Comparison of ENCODE assay signal across 8 cellular contexts in the genomic region with DNA sequence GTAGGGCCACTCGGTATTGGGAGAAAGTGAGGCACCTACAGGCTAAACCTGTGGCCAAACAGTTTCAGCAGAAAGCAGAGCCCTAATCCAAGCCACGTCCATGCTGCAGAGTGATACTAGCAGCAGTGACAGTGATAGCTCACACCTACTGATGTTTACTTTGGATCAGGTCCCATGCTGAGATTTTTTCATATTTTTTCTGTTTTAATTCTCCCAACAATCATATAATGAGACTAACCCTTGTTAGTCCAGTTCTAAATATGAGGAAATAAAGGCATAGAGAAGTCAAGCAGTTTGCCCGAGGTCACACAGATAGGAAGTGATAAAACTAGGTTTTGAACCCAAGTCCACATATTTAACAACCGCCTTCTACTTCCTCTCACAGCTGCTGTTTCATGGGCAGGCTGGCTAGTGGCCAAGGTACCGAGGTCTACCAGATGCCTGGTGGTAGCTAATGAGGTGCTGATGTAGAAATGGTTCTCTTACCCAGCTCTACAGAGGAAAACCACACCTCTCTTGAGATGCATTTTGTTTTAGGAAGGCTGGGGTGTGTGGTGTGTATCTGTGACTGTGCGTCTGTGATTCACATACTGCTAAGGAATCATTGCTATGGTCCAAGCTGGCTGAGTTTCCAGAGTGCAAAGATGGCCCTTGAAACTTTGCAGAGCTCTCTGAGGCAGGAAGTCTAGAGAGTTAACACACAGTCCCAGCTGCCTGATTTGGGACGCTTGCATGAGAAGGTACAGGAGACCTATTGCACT.
DNase-seq lines count a peak whose midpoint lies in the region; ATAC-seq lines count a peak whose summit lies in the region.

No MANE protein-coding gene starts in this region.

- H3K4me3 ChIP-seq in skeletal muscle cell (ENCODE audit: low read depth, low read length): no peak overlapping the region

- DNase-seq in DMS79 (lab: John Stamatoyannopoulos, UW) (peak; percentile 15), NOMO-1 treated with DMSO at 0.1 percent for 48 hours (lab: John Stamatoyannopoulos, UW; ENCODE audit: unreplicated experiment) (peak; percentile 84), dermis microvascular lymphatic vessel endothelial cell (ENCODE audit: low read depth in 2 of 2) (peak; percentile 85 to 90), skeletal muscle cell (ENCODE audit: low read depth) (peak; percentile 67), NCI-H2227 (lab: John Stamatoyannopoulos, UW; ENCODE audit: unreplicated experiment) (no peak)
- DNase-seq in stimulated activated naive CD4-positive, alpha-beta T cell treated with Interleukin-2 at 50 U/mL for 16 hours (lab: John Stamatoyannopoulos, UW): no peak

- peak; percentile 72 for ATAC-seq in HG02759 (IDR thresholded peaks at IDR 0.05; ENCODE audit: unreplicated experiment)
- ATAC-seq in GM18909 (IDR thresholded peaks at IDR 0.05; ENCODE audit: poor library complexity, unreplicated experiment): no peak

Comparison
In these comparisons a context has a peak if more than half of its experiments do, and no peak if none do; other contexts are left out.
1. DNase-seq: peak in DMS79 (single experiment), NOMO-1 treated with DMSO at 0.1 percent for 48 hours (single experiment), dermis microvascular lymphatic vessel endothelial cell (2 of 2) and skeletal muscle cell (single experiment); none in stimulated activated naive CD4-positive, alpha-beta T cell treated with Interleukin-2 at 50 U/mL for 16 hours (single experiment) and NCI-H2227 (single experiment).